ENCODE assay signal across 9 cellular contexts in the genomic region with DNA sequence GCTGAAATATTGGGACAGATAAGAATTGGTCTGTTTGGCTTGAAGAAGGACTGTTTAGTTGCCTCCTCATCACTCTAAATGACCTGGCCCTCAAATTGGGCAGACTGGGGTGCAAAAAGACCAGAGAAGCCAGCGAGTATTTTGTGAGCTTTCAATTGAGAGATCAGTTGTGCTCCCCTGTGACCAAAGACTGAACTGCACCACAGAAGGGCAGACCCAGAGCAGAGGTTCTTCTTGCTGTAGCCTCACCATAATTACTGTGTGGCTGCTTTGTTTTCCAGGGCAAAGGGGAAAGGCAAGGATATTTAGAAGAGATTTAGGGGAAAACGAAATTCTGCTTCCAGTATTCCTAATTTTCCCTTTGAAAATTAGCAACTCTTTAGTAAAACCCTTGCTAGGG.
DNase-seq lines count a peak whose midpoint lies in the region; ATAC-seq and TF ChIP-seq lines count a peak whose summit lies in the region.
"Had no signal": no experiment of that assay in that cellular context is flagged by ENCODE, and none has a peak within 500 bp of the region (broad histone marks: within the 10 kb centered on the region; RNA-seq: fewer than 3 reads in every experiment).

No MANE protein-coding gene starts in this region.

- H3K27ac ChIP-seq in osteoblast (ENCODE audit: low read depth, low read length) (no peak overlapping the region), ovary (no peak overlapping the region)
- H3K27ac ChIP-seq: BLaER1 treated with 17β-estradiol and CSF1 and Interleukin-3, amounts not matched to agents 10 nM and 100 nM had no signal

- no peaks in the 10 kb centered on the region for H3K4me1 Mint-ChIP-seq in stimulated activated memory B cell treated with anti-CD40 and anti-IgM and Interleukin-4, amounts not matched to agents 10 μg/mL and 1 μg/mL and 100 μg/mL, for 72 hours

- 24 to 29% (median 26%) methylated on average over 2 of the region's 2 CpGs for WGBS in ovary, 3 donors

- DNase-seq in SIG-M5 treated with dmso at 0.1 percent for 504 hours (lab: John Stamatoyannopoulos, UW; ENCODE audit: unreplicated experiment) (peak; percentile 20), SIG-M5 (lab: John Stamatoyannopoulos, UW) (no peak), NCI-H1092 treated with DMSO at 0.1 percent for 48 hours (lab: John Stamatoyannopoulos, UW) (peak; percentile 94), T47D (ENCODE audit: low read depth in 1 of 2, low spot score in 1 of 2) (peak; percentile 1 to 33), osteoblast (ENCODE audit: insufficient read length, low spot score, missing footprints) (no peak), ovary (no peak)

- in situ Hi-C loops in T47D (cut with HindIII; ENCODE audit: low pct_unique_long_range_greater_than_20kb, low sequenced_read_pairs), result no loop called here

- H3K4me3 Mint-ChIP-seq in stimulated activated memory B cell treated with anti-CD40 and anti-IgM and Interleukin-4, amounts not matched to agents 10 μg/mL and 1 μg/mL and 100 μg/mL, for 72 hours, result no peak overlapping the region

- H3K4me1 ChIP-seq in osteoblast (ENCODE audit: insufficient read depth, low read length), result no peaks in the 10 kb centered on the region
- H3K4me1 ChIP-seq in ovary (ENCODE audit: insufficient read depth), result no peaks in the 10 kb centered on the region

- H3K27me3 ChIP-seq in osteoblast (ENCODE audit: insufficient read depth, low read length) (peaks cover 13% of the 10 kb centered on the region), ovary (no peaks in the 10 kb centered on the region)

- no peak for TF ChIP-seq EP300 in ovary (IDR thresholded peaks at IDR 0.05)

- H3K36me3 Mint-ChIP-seq in stimulated activated memory B cell treated with anti-CD40 and anti-IgM and Interleukin-4, amounts not matched to agents 10 μg/mL and 1 μg/mL and 100 μg/mL, for 72 hours, result no peaks in the 10 kb centered on the region

- TF ChIP-seq POLR2A in ovary (IDR thresholded peaks at IDR 0.05), result no peak

- ATAC-seq in stimulated activated memory B cell treated with anti-CD40 and anti-IgM and Interleukin-4, amounts not matched to agents 10 μg/mL and 1 μg/mL and 100 μg/mL, for 72 hours, result no peak
- ATAC-seq in HG02571 (IDR thresholded peaks at IDR 0.05; ENCODE audit: unreplicated experiment), result no peak

- H2AFZ ChIP-seq in osteoblast (ENCODE audit: low read length), result no peak overlapping the region

- H3K79me2 ChIP-seq in osteoblast (ENCODE audit: insufficient read depth, low read length), result no peaks in the 10 kb centered on the region

- no peak overlapping the region for H3K27ac Mint-ChIP-seq in stimulated activated memory B cell treated with anti-CD40 and anti-IgM and Interleukin-4, amounts not matched to agents 10 μg/mL and 1 μg/mL and 100 μg/mL, for 72 hours

- intact Hi-C loops in ovary (cut with DNase I), result no loop called here

- H3K27me3 Mint-ChIP-seq in stimulated activated memory B cell treated with anti-CD40 and anti-IgM and Interleukin-4, amounts not matched to agents 10 μg/mL and 1 μg/mL and 100 μg/mL, for 72 hours, result no peaks in the 10 kb centered on the region

- H3K36me3 ChIP-seq in osteoblast (ENCODE audit: insufficient read depth, low read length) (no peaks in the 10 kb centered on the region), ovary (no peaks in the 10 kb centered on the region)
- H3K36me3 ChIP-seq: BLaER1 treated with 17β-estradiol and CSF1 and Interleukin-3, amounts not matched to agents 10 nM and 100 nM had no signal

- H4K20me1 ChIP-seq in osteoblast (ENCODE audit: insufficient read depth, low read length), result no peaks in the 10 kb centered on the region

- H3K9me3 ChIP-seq in osteoblast (ENCODE audit: low read depth, low read length) (no peaks in the 10 kb centered on the region), ovary (no peaks in the 10 kb centered on the region)

- no peak overlapping the region for H3K4me2 ChIP-seq in osteoblast (ENCODE audit: insufficient read depth, low read length)

- H3K4me3 ChIP-seq in osteoblast (ENCODE audit: insufficient read depth, low read length), result no peak overlapping the region
- no peak overlapping the region for H3K4me3 ChIP-seq in ovary
- H3K4me3 ChIP-seq: BLaER1 treated with 17β-estradiol and CSF1 and Interleukin-3, amounts not matched to agents 10 nM and 100 nM had no signal

- no peaks in the 10 kb centered on the region for H3K9me3 Mint-ChIP-seq in stimulated activated memory B cell treated with anti-CD40 and anti-IgM and Interleukin-4, amounts not matched to agents 10 μg/mL and 1 μg/mL and 100 μg/mL, for 72 hours

- TF ChIP-seq CTCF in osteoblast (IDR thresholded peaks at IDR 0.05; ENCODE audit: extremely low read depth, low read depth, low read length) (peak; percentile 37), ovary (IDR thresholded peaks at IDR 0.05) (no peak)

Comparison
In these comparisons a context has a peak if more than half of its experiments do, and no peak if none do; other contexts are left out.
1. DNase-seq: peak in SIG-M5 treated with dmso at 0.1 percent for 504 hours (single experiment), NCI-H1092 treated with DMSO at 0.1 percent for 48 hours (single experiment) and T47D (2 of 2); none in SIG-M5 (single experiment), osteoblast (single experiment) and ovary (0 of 5).